In genomic region chr13:45256254-45256653, GRCh38 we compare ENCODE assay signal across 20 cellular contexts. TPM values are rescaled to one million over a fixed set of nuclear protein-coding genes. Genes with fewer than 3 reads are reported as not detected.
"Had no signal": no experiment of that assay in that cellular context is flagged by ENCODE, and none has a peak within 500 bp of the region (broad histone marks: within the 10 kb centered on the region; RNA-seq: fewer than 3 reads in every experiment).

No MANE protein-coding gene starts in this region.

- H3K27me3 ChIP-seq: heart left ventricle, sigmoid colon, testis, vagina had no signal

- ATAC-seq: heart left ventricle, WTC11 had no signal

- H3K9me3 ChIP-seq: heart left ventricle, sigmoid colon, testis, vagina had no signal

- FAIRE-seq: endometrium had no signal

- H3K4me1 ChIP-seq: testis had no signal

- H3K4me3 ChIP-seq: heart left ventricle, sigmoid colon, testis, vagina had no signal

- DNase-seq: activated CD4-positive, alpha-beta memory T cell treated with anti-CD3 and anti-CD28 coated beads, Interleukin-2, amount 10 ng/mL, durations not matched to agents 7 days and 5 days; activated CD4-positive, alpha-beta T cell treated with anti-CD3 and anti-CD28 coated beads, Interleukin-2, amount 10 ng/mL, durations not matched to agents 24 days and 14 days; activated gamma-delta T cell treated with Interleukin-2 at 50 U/mL for 16 hours; amygdala; effector CD4-positive, alpha-beta T cell; heart left ventricle; islet precursor cell; left colon; occipital lobe; posterior cingulate gyrus; sigmoid colon; stimulated activated CD4-positive, alpha-beta T cell treated with anti-CD3 and anti-CD28 coated beads, Interleukin-4, amount 100 ng/mL, for 1 hour; stimulated activated naive CD4-positive, alpha-beta T cell; T-helper 1 cell; T-helper 9 cell; testis had no signal

- H3K27ac ChIP-seq: heart left ventricle, sigmoid colon, testis, vagina had no signal

RNA-seq across cellular contexts. Expression of gene KCTD4, which starts 55.4 kb away (rescaled TPM):
- total RNA-seq: activated CD4-positive, alpha-beta memory T cell treated with anti-CD3 and anti-CD28 coated beads, Interleukin-2, amount 10 ng/mL, durations not matched to agents 7 days and 5 days; activated CD4-positive, alpha-beta T cell treated with anti-CD3 and anti-CD28 coated beads, Interleukin-2, amount 10 ng/mL, durations not matched to agents 24 days and 14 days; activated T-helper 1 cell treated with anti-CD3 and anti-CD28 coated beads, Interleukin-12 subunit alpha, Interleukin-12 subunit beta, Interleukin-2, Interleukin-4 antibody, amounts not matched to agents 30 ng/mL and 10 ng/mL and 1 ng/mL, durations not matched to agents 14 hours and 24 hours and 36 hours; testis; vagina; WTC11 had no signal
